1 cellular context compared by ENCODE assay signal in the genomic region with DNA sequence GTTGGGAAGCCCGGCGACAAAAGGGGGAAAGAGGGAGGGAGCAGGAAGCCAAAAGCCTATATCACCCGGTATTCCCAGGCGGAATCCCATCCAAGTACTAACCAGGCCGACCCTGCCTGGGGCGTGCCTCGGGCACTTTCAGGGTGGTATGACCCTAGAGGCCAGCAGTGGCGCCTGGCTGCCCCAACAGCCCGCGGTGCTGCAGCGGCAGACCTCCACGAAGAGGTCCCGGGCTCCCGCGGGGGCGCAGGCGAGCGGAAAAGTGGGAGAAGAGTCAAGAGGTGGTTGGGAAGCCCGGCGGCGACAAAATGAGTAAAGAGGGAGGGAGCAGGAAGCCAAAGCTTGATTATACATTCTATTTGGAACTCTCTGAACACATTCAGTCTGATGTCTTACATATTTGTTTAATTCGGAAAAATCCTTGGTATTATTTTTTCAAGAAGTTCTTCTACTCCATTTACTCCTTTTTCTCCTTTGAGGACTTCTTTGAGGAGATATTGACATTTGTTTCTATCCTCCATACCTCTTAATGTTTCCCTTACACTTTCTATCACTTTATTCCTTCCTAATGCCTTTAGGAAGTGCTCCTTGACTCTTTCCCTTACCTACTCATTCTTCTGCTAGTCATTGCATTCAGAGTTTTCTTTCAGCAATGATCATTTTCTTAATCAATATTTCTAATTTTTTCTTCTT.
TF ChIP-seq lines count a peak whose summit lies in the region.

No MANE protein-coding gene starts in this region.

TF ChIP-seq in GM23338, 12 proteins besides CTCF, POLR2A, EP300 and RAD21:
- no peak for TF ChIP-seq ZNF462 (CRISPR knock-in tag; IDR thresholded peaks at IDR 0.05)
- TF ChIP-seq NANOG (IDR thresholded peaks at IDR 0.05; ENCODE audit: borderline replicate concordance), result no peak
- no peak for TF ChIP-seq JUNB (IDR thresholded peaks at IDR 0.05; ENCODE audit: unreplicated experiment)
- TF ChIP-seq ZNF331 (CRISPR knock-in tag; IDR thresholded peaks at IDR 0.05; ENCODE audit: low read depth), result no peak
- no peak for TF ChIP-seq EZH2 (IDR thresholded peaks at IDR 0.05; ENCODE audit: low read depth, unreplicated experiment)
- no peak for TF ChIP-seq ZNF114 (CRISPR knock-in tag; IDR thresholded peaks at IDR 0.05)
- TF ChIP-seq, protein P1, sequence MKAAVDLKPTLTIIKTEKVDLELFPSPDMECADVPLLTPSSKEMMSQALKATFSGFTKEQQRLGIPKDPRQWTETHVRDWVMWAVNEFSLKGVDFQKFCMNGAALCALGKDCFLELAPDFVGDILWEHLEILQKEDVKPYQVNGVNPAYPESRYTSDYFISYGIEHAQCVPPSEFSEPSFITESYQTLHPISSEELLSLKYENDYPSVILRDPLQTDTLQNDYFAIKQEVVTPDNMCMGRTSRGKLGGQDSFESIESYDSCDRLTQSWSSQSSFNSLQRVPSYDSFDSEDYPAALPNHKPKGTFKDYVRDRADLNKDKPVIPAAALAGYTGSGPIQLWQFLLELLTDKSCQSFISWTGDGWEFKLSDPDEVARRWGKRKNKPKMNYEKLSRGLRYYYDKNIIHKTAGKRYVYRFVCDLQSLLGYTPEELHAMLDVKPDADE (IDR thresholded peaks at IDR 0.05), result no peak
- no peak for TF ChIP-seq STAT1 (IDR thresholded peaks at IDR 0.05; ENCODE audit: unreplicated experiment)
- no peak for TF ChIP-seq EZH2phosphoT487 (IDR thresholded peaks at IDR 0.05; ENCODE audit: unreplicated experiment)
- TF ChIP-seq POLR2AphosphoS5 (IDR thresholded peaks at IDR 0.05; ENCODE audit: low read depth), result no peak
- no peak for TF ChIP-seq REST (IDR thresholded peaks at IDR 0.05; ENCODE audit: unreplicated experiment)
- TF ChIP-seq CREB1 (CRISPR knock-in tag; IDR thresholded peaks at IDR 0.05; ENCODE audit: low read depth), result no peak
